Comparison of ENCODE assay signal across 8 cellular contexts in genomic region chr1:92482665-92483441, GRCh38. TPM values are rescaled to one million over a fixed set of nuclear protein-coding genes. Genes with fewer than 3 reads are reported as not detected.
DNase-seq lines count a peak whose midpoint lies in the region; ATAC-seq and TF ChIP-seq lines count a peak whose summit lies in the region.

No MANE protein-coding gene starts in this region.

- H3K36me3 Mint-ChIP-seq in activated naive CD4-positive, alpha-beta T cell treated with anti-CD3 and anti-CD28 coated beads for 36 hours (ENCODE audit: low read depth): peaks cover 59% of the 10 kb centered on the region
- H3K36me3 Mint-ChIP-seq in stimulated activated naive B cell treated with anti-CD40 and anti-IgM and Interleukin-4, amounts not matched to agents 10 μg/mL and 1 μg/mL and 100 μg/mL, for 72 hours: peaks cover 55 to 58% of the 10 kb centered on the region in 2 donors

- CTCF ChIA-PET in activated naive CD4-positive, alpha-beta T cell treated with anti-CD3 and anti-CD28 coated beads for 36 hours (lab: Charles Lee): interaction anchor here (0.7 to 5.7 kb wide), 12 partner anchors 9 to 172 kb away, joined by 3 to 49 read pairs (median 5); no protein-coding TSS in a partner anchor

- H3K4me3 Mint-ChIP-seq in activated naive CD4-positive, alpha-beta T cell treated with anti-CD3 and anti-CD28 coated beads for 36 hours: peak overlapping the region; percentile 90
- H3K4me3 Mint-ChIP-seq in stimulated activated naive B cell treated with anti-CD40 and anti-IgM and Interleukin-4, amounts not matched to agents 10 μg/mL and 1 μg/mL and 100 μg/mL, for 72 hours: peak overlapping the region; percentile 91 to 99

- ATAC-seq in stimulated activated naive B cell treated with anti-CD40 and anti-IgM and Interleukin-4, amounts not matched to agents 10 μg/mL and 1 μg/mL and 100 μg/mL, for 72 hours (replicated peaks): no peak
- no peak for ATAC-seq in GM18870 (IDR thresholded peaks at IDR 0.05; ENCODE audit: unreplicated experiment)

- H3K9me3 Mint-ChIP-seq in activated naive CD4-positive, alpha-beta T cell treated with anti-CD3 and anti-CD28 coated beads for 36 hours: no peaks in the 10 kb centered on the region
- peaks cover 0 to 1% of the 10 kb centered on the region in 2 donors for H3K9me3 Mint-ChIP-seq in stimulated activated naive B cell treated with anti-CD40 and anti-IgM and Interleukin-4, amounts not matched to agents 10 μg/mL and 1 μg/mL and 100 μg/mL, for 72 hours

- peak overlapping the region; percentile 93 for H3K27ac Mint-ChIP-seq in activated naive CD4-positive, alpha-beta T cell treated with anti-CD3 and anti-CD28 coated beads for 36 hours
- peak overlapping the region; percentile 91 for H3K27ac Mint-ChIP-seq in stimulated activated naive B cell treated with anti-CD40 and anti-IgM and Interleukin-4, amounts not matched to agents 10 μg/mL and 1 μg/mL and 100 μg/mL, for 72 hours

- DNase-seq in GM12865 (ENCODE audit: low read depth): peak; percentile 46
- DNase-seq in NCI-H146 (lab: John Stamatoyannopoulos, UW): peak; percentile 63
- DNase-seq in activated naive CD4-positive, alpha-beta T cell treated with anti-CD3 and anti-CD28 coated beads for 36 hours: peak; percentile 67
- DNase-seq in iPS-NIHi11 (ENCODE audit: low spot score): peak; percentile 33
- no peak for DNase-seq in stimulated activated naive B cell treated with anti-CD40 and anti-IgM and Interleukin-4, amounts not matched to agents 10 μg/mL and 1 μg/mL and 100 μg/mL, for 72 hours
- DNase-seq in OCI-M2 (lab: John Stamatoyannopoulos, UW; ENCODE audit: unreplicated experiment): no peak
- no peak for DNase-seq in SIG-M5 (lab: John Stamatoyannopoulos, UW)

- intact Hi-C loops in activated naive CD4-positive, alpha-beta T cell treated with anti-CD3 and anti-CD28 coated beads for 36 hours (cut with micrococcal nuclease): loop anchor here (5.0 to 10.0 kb wide), 4 partner anchors 731 to 1422 kb away; partner anchors contain the start of gene GCLM

- H3K4me3 ChIP-seq in GM12865 (ENCODE audit: low read depth, low read length): peak overlapping the region; percentile 94

- TF ChIP-seq CTCF in GM12865 (IDR thresholded peaks at IDR 0.05; ENCODE audit: insufficient read depth, low read depth, low read length, missing control alignments): no peak

- H3K27me3 Mint-ChIP-seq in activated naive CD4-positive, alpha-beta T cell treated with anti-CD3 and anti-CD28 coated beads for 36 hours (ENCODE audit: low read depth): no peaks in the 10 kb centered on the region
- H3K27me3 Mint-ChIP-seq in stimulated activated naive B cell treated with anti-CD40 and anti-IgM and Interleukin-4, amounts not matched to agents 10 μg/mL and 1 μg/mL and 100 μg/mL, for 72 hours: peaks cover 15 to 28% of the 10 kb centered on the region in 2 donors

- H3K4me1 Mint-ChIP-seq in activated naive CD4-positive, alpha-beta T cell treated with anti-CD3 and anti-CD28 coated beads for 36 hours (ENCODE audit: low read depth): peaks cover 45% of the 10 kb centered on the region
- peaks cover 37 to 53% of the 10 kb centered on the region in 2 donors for H3K4me1 Mint-ChIP-seq in stimulated activated naive B cell treated with anti-CD40 and anti-IgM and Interleukin-4, amounts not matched to agents 10 μg/mL and 1 μg/mL and 100 μg/mL, for 72 hours

RNA-seq across cellular contexts. Expression of gene GFI1, which starts 3.9 kb away (rescaled TPM):
- 10 to 100 TPM; 42.8 to 44.2 TPM for total RNA-seq in activated naive CD4-positive, alpha-beta T cell treated with anti-CD3 and anti-CD28 coated beads for 36 hours

Comparison
In these comparisons a context has a peak if more than half of its experiments do, and no peak if none do; other contexts are left out.
1. DNase-seq: peak in GM12865 (single experiment), NCI-H146 (single experiment), activated naive CD4-positive, alpha-beta T cell treated with anti-CD3 and anti-CD28 coated beads for 36 hours (single experiment) and iPS-NIHi11 (single experiment); none in stimulated activated naive B cell treated with anti-CD40 and anti-IgM and Interleukin-4, amounts not matched to agents 10 μg/mL and 1 μg/mL and 100 μg/mL, for 72 hours (single experiment), OCI-M2 (single experiment) and SIG-M5 (single experiment).